In the genomic region with DNA sequence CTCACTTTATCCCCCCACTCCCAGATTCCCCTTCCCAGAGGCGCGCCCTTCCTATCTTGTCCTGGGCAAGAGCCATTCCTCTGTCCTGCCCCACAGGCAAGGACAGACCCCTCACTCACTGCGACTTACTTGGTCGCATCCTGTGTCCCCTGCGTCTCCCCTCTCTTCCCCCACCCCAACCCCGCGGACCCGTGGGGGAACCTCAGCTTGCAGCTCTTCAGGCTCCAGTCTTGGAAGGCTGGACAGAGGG, we compare ENCODE assay signal across 1 cellular context.
TF ChIP-seq lines count a peak whose summit lies in the region.

No MANE protein-coding gene starts in this region.

TF ChIP-seq in HepG2, 621 proteins besides CTCF, POLR2A, EP300 and RAD21 (continued from another document):
- TF ChIP-seq GATA4 (IDR thresholded peaks at IDR 0.05; ENCODE audit: borderline replicate concordance, low read depth) = no peak
- TF ChIP-seq ZMAT5 (CRISPR knock-in tag; IDR thresholded peaks at IDR 0.05; ENCODE audit: borderline replicate concordance, low read depth) = no peak
TF ChIP-seq in HepG2: peak in this region for 0.
